Comparison of ENCODE assay signal across 19 cellular contexts in the genomic region with DNA sequence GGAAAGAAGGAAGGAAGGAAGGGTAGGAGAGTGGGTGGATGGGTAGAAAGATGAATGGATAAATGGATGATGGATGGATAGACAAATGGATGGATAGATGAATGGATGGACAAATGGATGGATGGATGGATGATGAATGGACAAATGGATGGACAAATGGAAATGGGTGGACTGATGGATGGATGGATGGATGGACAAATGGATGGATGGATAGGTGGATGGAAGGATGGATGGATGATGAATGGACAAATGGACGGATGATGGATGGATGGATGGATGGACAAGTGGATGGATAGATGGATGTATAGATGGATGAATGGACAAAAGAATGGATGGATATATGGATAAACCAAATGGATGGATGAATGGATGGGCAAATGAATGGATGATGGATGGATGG. TPM values are rescaled to one million over a fixed set of nuclear protein-coding genes. Genes with fewer than 3 reads are reported as not detected.
DNase-seq lines count a peak whose midpoint lies in the region; ATAC-seq, FAIRE-seq and TF ChIP-seq lines count a peak whose summit lies in the region.
"Had no signal": no experiment of that assay in that cellular context is flagged by ENCODE, and none has a peak within 500 bp of the region (broad histone marks: within the 10 kb centered on the region; RNA-seq: fewer than 3 reads in every experiment).

No MANE protein-coding gene starts in this region.

- H3K36me3 ChIP-seq in HCT116 (ENCODE audit: control insufficient read depth in 1 of 2, insufficient read depth in 2 of 2, low read length in 2 of 2), result no peaks in the 10 kb centered on the region
- H3K36me3 ChIP-seq in IMR-90 (ENCODE audit: control insufficient read depth, insufficient read depth, low read length), result no peaks in the 10 kb centered on the region
- H3K36me3 ChIP-seq in H1 (ENCODE audit: control insufficient read depth in 2 of 4, insufficient read depth in 4 of 4, low read length in 3 of 4), result no peaks in the 10 kb centered on the region
- H3K36me3 ChIP-seq in upper lobe of right lung, result no peaks in the 10 kb centered on the region
- H3K36me3 ChIP-seq: BE2C; BLaER1 treated with 17β-estradiol and CSF1 and Interleukin-3, amounts not matched to agents 10 nM and 100 nM had no signal

- H3K79me1 ChIP-seq in IMR-90 (ENCODE audit: low read depth in 1 of 2, low read length in 2 of 2), result no peaks in the 10 kb centered on the region
- no peaks in the 10 kb centered on the region for H3K79me1 ChIP-seq in H1 (ENCODE audit: low read depth, low read length)

- no peak overlapping the region for H2AK5ac ChIP-seq in IMR-90 (ENCODE audit: low read depth, low read length)
- peak overlapping the region; percentile 66 for H2AK5ac ChIP-seq in H1 (ENCODE audit: low read depth, low read length)

- H3K18ac ChIP-seq in IMR-90 (ENCODE audit: low read depth, low read length), result no peak overlapping the region
- peak overlapping the region; percentile 5; the same call in 1 of the 2 replicates for H3K18ac ChIP-seq in H1 (ENCODE audit: extremely low read depth, low read length)

- no peak overlapping the region for H3K4ac ChIP-seq in IMR-90 (ENCODE audit: low read depth, low read length)
- H3K4ac ChIP-seq in H1 (replicated peaks; ENCODE audit: insufficient read length, low read depth, low read length), result peak overlapping the region; percentile 97

- H3K9ac ChIP-seq in HCT116 (ENCODE audit: low read length), result no peak overlapping the region
- H3K9ac ChIP-seq in IMR-90 (ENCODE audit: low read depth, low read length), result no peak overlapping the region
- no peak overlapping the region for H3K9ac ChIP-seq in H1 (replicated peaks in 1 of 4; ENCODE audit: extremely low read depth in 1 of 4, low read depth in 3 of 4, low read length in 3 of 4)
- H3K9ac ChIP-seq: BLaER1 treated with 17β-estradiol and CSF1 and Interleukin-3, amounts not matched to agents 10 nM and 100 nM; GM23248 had no signal

- H3K27ac ChIP-seq in HCT116 (ENCODE audit: low read depth, low read length), result no peak overlapping the region
- no peak overlapping the region for H3K27ac ChIP-seq in IMR-90 (ENCODE audit: insufficient read depth, low read length)
- no peak overlapping the region for H3K27ac ChIP-seq in H1 (ENCODE audit: low read depth, low read length)
- H3K27ac ChIP-seq in upper lobe of right lung, result no peak overlapping the region
- H3K27ac ChIP-seq: BLaER1 treated with 17β-estradiol and CSF1 and Interleukin-3, amounts not matched to agents 10 nM and 100 nM; GM23248 had no signal

- dilution Hi-C loops in IMR-90 (cut with HindIII; ENCODE audit: low sequenced_read_pairs, unreplicated experiment), result no loop called here

- H3K56ac ChIP-seq in IMR-90 (ENCODE audit: extremely low read depth, insufficient read depth, low read length), result no peak overlapping the region
- no peak overlapping the region for H3K56ac ChIP-seq in H1 (replicated peaks; ENCODE audit: insufficient read length, low read depth, low read length)

- 71% methylated on average over 1 of the region's 1 CpG; no CpG with 5 or more reads in 1 of the 2 experiments for WGBS in IMR-90 (ENCODE audit: extremely low coverage in 2 of 2, insufficient read length in 1 of 2), 2 experiments
- WGBS in H1 (ENCODE audit: extremely low coverage in 1 of 2, insufficient coverage in 1 of 2, insufficient read length in 1 of 2, insufficient replicate concordance in 2 of 2, low coverage in 1 of 2, low lambda C conversion rate in 2 of 2, missing lambda C conversion rate in 1 of 2), 2 experiments, result 93% methylated on average over 1 of the region's 1 CpG; no CpG with 5 or more reads in 1 of the 2 experiments

- peaks cover 11% of the 10 kb centered on the region for H3K23me2 ChIP-seq in H1 (ENCODE audit: low read depth, low read length)

- H2BK12ac ChIP-seq in H1 (ENCODE audit: low read depth, low read length), result no peak overlapping the region

- ATAC-seq in HCT116, result no peak
- no peak for ATAC-seq in IMR-90 (ENCODE audit: low read depth)
- ATAC-seq in upper lobe of right lung, result no peak

- H2BK15ac ChIP-seq in IMR-90 (ENCODE audit: low read depth, low read length), result no peak overlapping the region
- H2BK15ac ChIP-seq in H1 (ENCODE audit: low read length), result no peak overlapping the region

- BruUV-seq in HCT116 (replicated peaks; lab: Mats Ljungman, UMichigan) (TSS peak; percentile 42), IMR-90 (replicated peaks; lab: Mats Ljungman, UMichigan) (no TSS peak)

- no peak overlapping the region for H3K14ac ChIP-seq in IMR-90 (replicated peaks; ENCODE audit: low read depth, low read length)
- no peak overlapping the region for H3K14ac ChIP-seq in H1 (ENCODE audit: insufficient read length)

- CTCF ChIA-PET in HCT116 (lab: Charles Lee), result no interaction called here
- CTCF ChIA-PET in IMR-90 (lab: Yijun Ruan, JAX), result no interaction called here
- CTCF ChIA-PET in H1 (lab: Charles Lee; ENCODE audit: partially characterized antibody), result no interaction called here

- no peak overlapping the region for H2BK120ac ChIP-seq in IMR-90 (ENCODE audit: low read depth, low read length)
- no peak overlapping the region for H2BK120ac ChIP-seq in H1 (replicated peaks; ENCODE audit: low read depth, low read length)

- H2BK5ac ChIP-seq in IMR-90 (ENCODE audit: low read depth, low read length, poor library complexity, severe bottlenecking), result peak overlapping the region; percentile 62
- no peak overlapping the region for H2BK5ac ChIP-seq in H1 (ENCODE audit: low read depth, low read length)

- intact Hi-C loops in HCT116 (cut with micrococcal nuclease) (no loop called here), IMR-90 (cut with micrococcal nuclease) (no loop called here), upper lobe of right lung (cut with DNase I) (no loop called here)

- in situ Hi-C loops in IMR-90 (cut with MboI; ENCODE audit: low sequenced_read_pairs), result no loop called here

- RAD21 ChIA-PET in HCT116 (lab: Charles Lee; ENCODE audit: low non-redundant PET in 1 of 2, low total read pairs in 2 of 2, uncharacterized antibody in 2 of 2, unreplicated experiment in 2 of 2), result no interaction called here

- no peak overlapping the region for H2AFZ ChIP-seq in HCT116 (ENCODE audit: low read depth, low read length, poor library complexity, severe bottlenecking)
- H2AFZ ChIP-seq in IMR-90 (replicated peaks; ENCODE audit: low read length, poor library complexity), result no peak overlapping the region
- no peak overlapping the region for H2AFZ ChIP-seq in H1 (ENCODE audit: low read length)
- H2AFZ ChIP-seq: GM23248 had no signal

- TF ChIP-seq POLR2A in HCT116 (IDR thresholded peaks at IDR 0.05; ENCODE audit: borderline replicate concordance, extremely low read depth, insufficient read depth, insufficient read length) (no peak), IMR-90 (IDR thresholded peaks at IDR 0.05; ENCODE audit: low read depth, low read length) (no peak), H1 (IDR thresholded peaks at IDR 0.05; ENCODE audit: control extremely low read depth in 1 of 2, low read depth in 2 of 2, low read length in 2 of 2) (no peak)

- TF ChIP-seq CTCF in HCT116 (IDR thresholded peaks at IDR 0.05 in 2 of 3, conservative IDR thresholded peaks at IDR 0.05 in 1 of 3; ENCODE audit: borderline replicate concordance in 1 of 3, insufficient read depth in 1 of 3, low read depth in 2 of 3, low read length in 2 of 3) (no peak), IMR-90 (conservative IDR thresholded peaks at IDR 0.05; ENCODE audit: low read depth, low read length) (no peak), H1 (IDR thresholded peaks at IDR 0.05; ENCODE audit: control extremely low read depth in 1 of 3, insufficient read depth in 1 of 3, low read depth in 1 of 3, low read length in 3 of 3) (no peak), upper lobe of right lung (IDR thresholded peaks at IDR 0.05) (no peak)

- H3K4me2 ChIP-seq in HCT116 (ENCODE audit: low read length) (no peak overlapping the region), IMR-90 (ENCODE audit: low read depth, low read length) (no peak overlapping the region), H1 (ENCODE audit: insufficient read depth in 1 of 2, low read depth in 2 of 2, low read length in 2 of 2) (peak overlapping the region in 1 of 2 experiments; percentile 77; a peak in 1 of 4 replicates)
- H3K4me2 ChIP-seq: BLaER1 treated with 17β-estradiol and CSF1 and Interleukin-3, amounts not matched to agents 10 nM and 100 nM had no signal

- TF ChIP-seq RAD21 in HCT116 (IDR thresholded peaks at IDR 0.05; ENCODE audit: low read depth) (no peak), IMR-90 (IDR thresholded peaks at IDR 0.05; ENCODE audit: low read length) (no peak), H1 (IDR thresholded peaks at IDR 0.05 in 1 of 2, conservative IDR thresholded peaks at IDR 0.05 in 1 of 2; ENCODE audit: low read depth in 2 of 2, low read length in 2 of 2) (no peak)

- H3K79me2 ChIP-seq in HCT116 (ENCODE audit: insufficient read depth, low read length) (no peaks in the 10 kb centered on the region), H1 (ENCODE audit: control insufficient read depth in 1 of 2, insufficient read depth in 2 of 2, low read length in 2 of 2) (no peaks in the 10 kb centered on the region)

- no peak for DNase-seq in HCT116 (ENCODE audit: low read depth, low spot score)
- DNase-seq in IMR-90, result no peak
- no peak for DNase-seq in H1 (ENCODE audit: low read depth in 1 of 2, low spot score in 2 of 2)
- no peak for DNase-seq in A172 (ENCODE audit: low spot score)
- DNase-seq in NCI-H2196 treated with DMSO at 0.1 percent for 48 hours (lab: John Stamatoyannopoulos, UW; ENCODE audit: unreplicated experiment), result no peak
- DNase-seq in upper lobe of right lung, result no peak
- DNase-seq: BE2C; Calu3; CD4-positive, alpha-beta T cell; COR-L47; DMS53; DMS79 treated with DMSO at 0.1 percent for 48 hours; GM23248; H9 had no signal

- POLR2A ChIA-PET in HCT116 (lab: Charles Lee), result no interaction called here
- POLR2A ChIA-PET in IMR-90 (lab: Charles Lee; ENCODE audit: unreplicated experiment), result no interaction called here
- POLR2A ChIA-PET in H1 (lab: Charles Lee; ENCODE audit: partially characterized antibody), result no interaction called here

- no peak overlapping the region for H3K4me3 ChIP-seq in HCT116 (replicated peaks in 1 of 2; ENCODE audit: low read depth in 1 of 2, low read length in 2 of 2)
- H3K4me3 ChIP-seq in IMR-90 (ENCODE audit: insufficient read depth, low read depth, low read length), result no peak overlapping the region
- H3K4me3 ChIP-seq in H1 (ENCODE audit: extremely low read depth in 1 of 4, insufficient read depth in 2 of 4, low read depth in 3 of 4, low read length in 4 of 4), result no peak overlapping the region
- H3K4me3 ChIP-seq in upper lobe of right lung, result no peak overlapping the region
- H3K4me3 ChIP-seq: BLaER1 treated with 17β-estradiol and CSF1 and Interleukin-3, amounts not matched to agents 10 nM and 100 nM; GM23248 had no signal

- no peaks in the 10 kb centered on the region for H3K9me2 ChIP-seq in HCT116 (ENCODE audit: insufficient read depth)

- peaks cover 5 to 14% of the 10 kb centered on the region in 2 experiments; a peak in 3 of 4 replicates for H3K4me1 ChIP-seq in HCT116 (ENCODE audit: control insufficient read depth in 1 of 2, insufficient read depth in 2 of 2, low read length in 2 of 2)
- no peaks in the 10 kb centered on the region for H3K4me1 ChIP-seq in IMR-90 (ENCODE audit: control insufficient read depth, insufficient read depth, low read length)
- peaks cover 0 to 12% (median 4%) of the 10 kb centered on the region in 4 experiments; a peak in 4 of 7 replicates for H3K4me1 ChIP-seq in H1 (replicated peaks in 1 of 4; ENCODE audit: control insufficient read depth in 3 of 4, insufficient read depth in 4 of 4, low read length in 3 of 4)
- no peaks in the 10 kb centered on the region for H3K4me1 ChIP-seq in upper lobe of right lung
- H3K4me1 ChIP-seq: BE2C had no signal

- H4K20me1 ChIP-seq in HCT116 (ENCODE audit: insufficient read depth) (no peaks in the 10 kb centered on the region), IMR-90 (ENCODE audit: insufficient read depth, low read length) (0 out of 2 replicates have a peak, but pooled peaks cover 2% of the 10 kb centered on the region), H1 (replicated peaks in 1 of 2; ENCODE audit: control insufficient read depth in 1 of 2, insufficient read depth in 2 of 2, low read length in 2 of 2) (peaks cover 0 to 13% of the 10 kb centered on the region in 2 experiments)

- no peak overlapping the region for H2AK9ac ChIP-seq in IMR-90 (replicated peaks; ENCODE audit: low read depth, low read length, poor library complexity)

- no peaks in the 10 kb centered on the region for H3K9me1 ChIP-seq in IMR-90 (ENCODE audit: insufficient read depth, low read length)

- no peak overlapping the region for H3K23ac ChIP-seq in IMR-90 (ENCODE audit: low read depth, low read length)
- no peak overlapping the region for H3K23ac ChIP-seq in H1 (ENCODE audit: insufficient read length)

- no peaks in the 10 kb centered on the region for H3K27me3 ChIP-seq in HCT116 (ENCODE audit: insufficient read depth, low read length)
- peaks cover 37% of the 10 kb centered on the region for H3K27me3 ChIP-seq in IMR-90 (ENCODE audit: control insufficient read depth, insufficient read depth, low read length)
- peaks cover 4 to 26% (median 21%) of the 10 kb centered on the region in 4 experiments for H3K27me3 ChIP-seq in H1 (replicated peaks in 1 of 4; ENCODE audit: control insufficient read depth in 3 of 4, extremely low read depth in 1 of 4, insufficient read depth in 3 of 4, low read length in 3 of 4)
- H3K27me3 ChIP-seq in upper lobe of right lung, result peaks cover 37% of the 10 kb centered on the region
- H3K27me3 ChIP-seq: BE2C had no signal

- H4K8ac ChIP-seq in IMR-90 (ENCODE audit: low read depth in 2 of 2, low read length in 2 of 2) (no peak overlapping the region), H1 (ENCODE audit: extremely low read depth, insufficient read depth, low read length) (no peak overlapping the region)

- no peak overlapping the region for H2BK20ac ChIP-seq in IMR-90 (ENCODE audit: low read depth, low read length)
- H2BK20ac ChIP-seq in H1 (ENCODE audit: low read length), result no peak overlapping the region

- H4K91ac ChIP-seq in IMR-90 (ENCODE audit: insufficient read depth, low read depth, low read length), result no peak overlapping the region
- H4K91ac ChIP-seq in H1 (replicated peaks; ENCODE audit: insufficient read length, low read length), result no peak overlapping the region

- TF ChIP-seq EP300 in H1 (IDR thresholded peaks at IDR 0.05; ENCODE audit: borderline replicate concordance in 1 of 2, low read depth in 2 of 2, low read length in 2 of 2), result no peak

- FAIRE-seq in H1 (lab: Jason Lieb, UNC), result no peak
- FAIRE-seq: A204.1, G401.6, GM12892 had no signal

- no peak overlapping the region for H4K5ac ChIP-seq in IMR-90 (ENCODE audit: low read depth, low read length)
- no peak overlapping the region for H4K5ac ChIP-seq in H1 (ENCODE audit: insufficient read length, low read depth, low read length)

- H3K9me3 ChIP-seq in HCT116 (ENCODE audit: control insufficient read depth in 1 of 2, insufficient read depth in 1 of 2, low read depth in 1 of 2, low read length in 2 of 2), result no peaks in the 10 kb centered on the region
- no peaks in the 10 kb centered on the region for H3K9me3 ChIP-seq in IMR-90 (ENCODE audit: control insufficient read depth, insufficient read depth, low read length)
- no peaks in the 10 kb centered on the region for H3K9me3 ChIP-seq in H1 (ENCODE audit: insufficient read depth in 2 of 2, low read depth in 1 of 2, low read length in 1 of 2)
- H3K9me3 ChIP-seq in upper lobe of right lung, result no peaks in the 10 kb centered on the region
- H3K9me3 ChIP-seq: BE2C had no signal

RNA-seq across cellular contexts. Expression of gene CHD5, which starts 30.5 kb away (rescaled TPM):
- 6.1 TPM for total RNA-seq in HCT116 (2021; ENCODE audit: unreplicated experiment)
- polyA plus RNA-seq in HCT116 (2012), result 5.0 and 6.3 TPM in 2 replicates
- total RNA-seq in IMR-90 (2012; rRNA removed), result under 0.01 TPM in 1 of 2 replicates, not detected in the other
- polyA plus RNA-seq in IMR-90 (2012; rRNA removed), result 0.06 and 0.09 TPM in 2 replicates
- 0.02 TPM in 1 of 2 replicates, not detected in the other for polyA plus RNA-seq in IMR-90 (2012; cell fraction: cytosol; rRNA removed)
- polyA plus RNA-seq in IMR-90 (2012; cell fraction: nucleus; rRNA removed; ENCODE audit: low replicate concordance), result 0.37 and 0.48 TPM in 2 replicates
- 0.94 and 1.8 TPM in 2 replicates for total RNA-seq in H1 (2021; fragmentation: NEBNext Ultra II Directional; extraction: Animal tissue kit (Norgen Biotek cat#: 25700))
- polyA plus RNA-seq in H1 (2011; rRNA removed), result 0.42 and 0.58 TPM in 2 replicates
- 0.48 TPM for polyA plus RNA-seq in H1 (2011; cell fraction: cytosol; rRNA removed)
- polyA plus RNA-seq in H1 (2011; cell fraction: nucleus; rRNA removed), result 3.5 TPM
- 0.48 to 1.5 TPM (median 0.97 TPM) in 4 replicates for polyA plus RNA-seq in H1 (2012, experiment 1 of 2)
- 0.43 TPM for polyA plus RNA-seq in H1 (2012, experiment 2 of 2)
- 0.77 TPM for polyA plus RNA-seq in H1 (2013, experiment 1 of 2)
- 0.31 TPM for polyA plus RNA-seq in H1 (2013, experiment 2 of 2)
- 0.47 and 0.80 TPM in 2 replicates for polyA minus RNA-seq in H1 (2011; rRNA and poly(A)+ RNA removed)
- polyA minus RNA-seq in H1 (2011; cell fraction: cytosol; rRNA and poly(A)+ RNA removed), result 0.37 TPM
- 0.90 TPM for polyA minus RNA-seq in H1 (2011; cell fraction: nucleus; rRNA and poly(A)+ RNA removed)
- 0.98 TPM in 2 replicates for total RNA-seq in A172 (2014; rRNA removed; shearing (Covaris generic))
- 0.23 TPM for total RNA-seq in upper lobe of right lung
- polyA plus RNA-seq: CD14-positive monocyte had no signal

RNA-seq across cellular contexts. Expression of gene RPL22, which starts 49.8 kb away (rescaled TPM):
- total RNA-seq in HCT116 (2021; ENCODE audit: unreplicated experiment) (456 TPM), IMR-90 (2012; rRNA removed) (26.2 and 71.9 TPM in 2 replicates), upper lobe of right lung (308 TPM)
- 563 and 639 TPM in 2 replicates for polyA plus RNA-seq in HCT116 (2012)
- polyA plus RNA-seq in IMR-90 (2012; rRNA removed) (131 and 154 TPM in 2 replicates), H1 (2011; rRNA removed) (66.8 and 133 TPM in 2 replicates)
- 17.4 and 27.5 TPM in 2 replicates for polyA plus RNA-seq in IMR-90 (2012; cell fraction: cytosol; rRNA removed)
- 9.8 and 38.0 TPM in 2 replicates for polyA plus RNA-seq in IMR-90 (2012; cell fraction: nucleus; rRNA removed; ENCODE audit: low replicate concordance)
- total RNA-seq in H1 (2021; fragmentation: NEBNext Ultra II Directional; extraction: Animal tissue kit (Norgen Biotek cat#: 25700)), result 521 and 545 TPM in 2 replicates
- polyA plus RNA-seq in H1 (2011; cell fraction: cytosol; rRNA removed), result 234 TPM
- polyA plus RNA-seq in H1 (2011; cell fraction: nucleus; rRNA removed), result 28.4 TPM
- 870 to 2,565 TPM (median 1,339 TPM) in 4 replicates for polyA plus RNA-seq in H1 (2012, experiment 1 of 2)
- 330 TPM for polyA plus RNA-seq in H1 (2012, experiment 2 of 2)
- 1,194 TPM for polyA plus RNA-seq in H1 (2013, experiment 1 of 2)
- polyA plus RNA-seq in H1 (2013, experiment 2 of 2), result 1,207 TPM
- 27.6 and 29.8 TPM in 2 replicates for polyA minus RNA-seq in H1 (2011; rRNA and poly(A)+ RNA removed)
- 49.7 TPM for polyA minus RNA-seq in H1 (2011; cell fraction: cytosol; rRNA and poly(A)+ RNA removed)
- polyA minus RNA-seq in H1 (2011; cell fraction: nucleus; rRNA and poly(A)+ RNA removed), result 47.9 TPM
- 88.4 and 112 TPM in 2 replicates for total RNA-seq in A172 (2014; rRNA removed; shearing (Covaris generic))

RNA-seq across cellular contexts. Expression of gene RNF207, which starts 56.3 kb away (rescaled TPM):
- total RNA-seq in HCT116 (2021; ENCODE audit: unreplicated experiment), result 61.2 TPM
- 28.4 and 32.1 TPM in 2 replicates for polyA plus RNA-seq in HCT116 (2012)
- total RNA-seq in IMR-90 (2012; rRNA removed), result 2.7 and 3.9 TPM in 2 replicates
- 17.2 and 42.9 TPM in 2 replicates for polyA plus RNA-seq in IMR-90 (2012; rRNA removed)
- 4.7 and 5.1 TPM in 2 replicates for polyA plus RNA-seq in IMR-90 (2012; cell fraction: cytosol; rRNA removed)
- polyA plus RNA-seq in IMR-90 (2012; cell fraction: nucleus; rRNA removed; ENCODE audit: low replicate concordance), result 181 and 244 TPM in 2 replicates
- total RNA-seq in H1 (2021; fragmentation: NEBNext Ultra II Directional; extraction: Animal tissue kit (Norgen Biotek cat#: 25700)), result 3.9 and 4.2 TPM in 2 replicates
- 5.4 and 15.9 TPM in 2 replicates for polyA plus RNA-seq in H1 (2011; rRNA removed)
- polyA plus RNA-seq in H1 (2011; cell fraction: cytosol; rRNA removed), result 9.2 TPM
- 47.4 TPM for polyA plus RNA-seq in H1 (2011; cell fraction: nucleus; rRNA removed)
- 2.6 to 5.0 TPM (median 3.8 TPM) in 4 replicates for polyA plus RNA-seq in H1 (2012, experiment 1 of 2)
- 2.8 TPM for polyA plus RNA-seq in H1 (2012, experiment 2 of 2)
- polyA plus RNA-seq in H1 (2013, experiment 1 of 2), result 4.3 TPM
- 3.0 TPM for polyA plus RNA-seq in H1 (2013, experiment 2 of 2)
- polyA minus RNA-seq in H1 (2011; rRNA and poly(A)+ RNA removed), result 4.7 and 6.1 TPM in 2 replicates
- polyA minus RNA-seq in H1 (2011; cell fraction: cytosol; rRNA and poly(A)+ RNA removed), result 5.7 TPM
- 17.2 TPM for polyA minus RNA-seq in H1 (2011; cell fraction: nucleus; rRNA and poly(A)+ RNA removed)
- 4.0 and 6.3 TPM in 2 replicates for total RNA-seq in A172 (2014; rRNA removed; shearing (Covaris generic))
- total RNA-seq in upper lobe of right lung, result 12.7 TPM
